In the genomic region with DNA sequence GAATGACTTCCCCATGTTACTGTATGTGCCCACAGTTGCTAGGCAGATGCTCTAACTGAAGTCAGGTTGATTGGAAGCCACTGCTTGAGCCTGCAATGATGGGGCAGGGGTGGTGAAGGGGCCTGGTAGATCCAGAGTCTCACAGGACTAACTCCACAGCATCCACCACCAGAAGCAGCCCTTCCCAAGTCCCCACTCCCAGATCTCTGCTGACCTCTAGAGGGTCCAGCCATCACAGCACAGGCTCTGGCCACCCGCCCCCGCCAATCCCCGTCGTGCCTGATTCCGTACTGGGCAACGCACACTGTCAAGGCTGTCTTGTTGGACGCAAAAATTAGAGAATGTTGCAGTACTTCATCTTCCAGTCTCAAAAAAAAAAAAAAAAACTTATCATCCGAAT, we compare ENCODE assay signal across 11 cellular contexts.
DNase-seq lines count a peak whose midpoint lies in the region; TF ChIP-seq lines count a peak whose summit lies in the region.
"Had no signal": no experiment of that assay in that cellular context is flagged by ENCODE, and none has a peak within 500 bp of the region (broad histone marks: within the 10 kb centered on the region; RNA-seq: fewer than 3 reads in every experiment).

No MANE protein-coding gene starts in this region.

- H3K23ac ChIP-seq in mesendoderm (ENCODE audit: low read length): no peak overlapping the region

- no peaks in the 10 kb centered on the region for H3K4me1 ChIP-seq in mesendoderm (ENCODE audit: control insufficient read depth, low read depth, low read length)
- H3K4me1 ChIP-seq: SJCRH30 had no signal

- H3K79me2 ChIP-seq in mesendoderm (ENCODE audit: control insufficient read depth, insufficient read depth, low read length): no peaks in the 10 kb centered on the region

- no peaks in the 10 kb centered on the region for H3K27me3 ChIP-seq in mesendoderm (ENCODE audit: insufficient read depth, low read length, poor library complexity)
- H3K27me3 ChIP-seq: SJCRH30 had no signal

- no peak overlapping the region for H3K4ac ChIP-seq in mesendoderm (ENCODE audit: low read depth, low read length)

- H3K27ac ChIP-seq in mesendoderm (ENCODE audit: low read depth, low read length): no peak overlapping the region
- H3K27ac ChIP-seq: SJCRH30 had no signal

- no CpG with 5 or more reads among the region's 8 CpGs for WGBS in mesendoderm (ENCODE audit: extremely low coverage, insufficient coverage, low lambda C conversion rate)

- H3K18ac ChIP-seq in mesendoderm (ENCODE audit: low read length): no peak overlapping the region

- peak; percentile 18 for TF ChIP-seq CTCF in NB4 (IDR thresholded peaks at IDR 0.05; ENCODE audit: low read depth, low read length)

- H2BK5ac ChIP-seq in mesendoderm (ENCODE audit: low read length): no peak overlapping the region

- H3K4me3 ChIP-seq in NB4 (ENCODE audit: low read depth, low read length) (no peak overlapping the region), mesendoderm (ENCODE audit: low read length) (no peak overlapping the region)
- H3K4me3 ChIP-seq: SJCRH30 had no signal

- H3K9ac ChIP-seq in mesendoderm (ENCODE audit: low read length): no peak overlapping the region

- no peak overlapping the region for H3K56ac ChIP-seq in mesendoderm (ENCODE audit: low read length)

- no peaks in the 10 kb centered on the region for H3K79me1 ChIP-seq in mesendoderm (ENCODE audit: low read length)

- H2AK5ac ChIP-seq in mesendoderm (ENCODE audit: low read length): no peak overlapping the region

- TF ChIP-seq POLR2A in NB4 (IDR thresholded peaks at IDR 0.05; ENCODE audit: extremely low read depth, insufficient read length): no peak

- no peak overlapping the region for H4K5ac ChIP-seq in mesendoderm (ENCODE audit: low read length)

- no peaks in the 10 kb centered on the region for H3K36me3 ChIP-seq in mesendoderm (ENCODE audit: control insufficient read depth, insufficient read depth, low read length)
- H3K36me3 ChIP-seq: SJCRH30 had no signal

- no peak overlapping the region for H2BK120ac ChIP-seq in mesendoderm (ENCODE audit: low read depth, low read length)

- no peak overlapping the region for H3K4me2 ChIP-seq in mesendoderm (ENCODE audit: low read length)

- no peak overlapping the region for H2BK15ac ChIP-seq in mesendoderm (replicated peaks; ENCODE audit: low read depth)

- no peak overlapping the region for H4K8ac ChIP-seq in mesendoderm (ENCODE audit: low read depth, low read length)

- DNase-seq in Daoy (ENCODE audit: low read depth) (peak; percentile 69), NB4 (ENCODE audit: low read depth) (peak; percentile 18), ecto neural progenitor cell (ENCODE audit: low spot score) (peak; percentile 75), mesendoderm (peak; percentile 62), NCI-H2081 (lab: John Stamatoyannopoulos, UW) (no peak), NCI-H187 (lab: John Stamatoyannopoulos, UW) (no peak)
- DNase-seq in stimulated activated CD4-positive, alpha-beta T cell treated with anti-CD3 and anti-CD28 coated beads, Interleukin-1b, Interleukin-23, amount 100 ng/mL, for 48 hours: no peak
- DNase-seq in stimulated activated CD4-positive, alpha-beta T cell treated with anti-CD3 and anti-CD28 coated beads, Interleukin-4, amount 100 ng/mL, for 24 hours: no peak
- DNase-seq: activated T-cell treated with anti-CD3 and anti-CD28 coated beads, Interleukin-2, amount 50 U/mL, for 48 hours; naive B cell had no signal

Comparison
In these comparisons a context has a peak if more than half of its experiments do, and no peak if none do; other contexts are left out.
1. DNase-seq: peak in Daoy (single experiment), NB4 (single experiment), ecto neural progenitor cell (single experiment) and mesendoderm (single experiment); none in NCI-H2081 (0 of 2), stimulated activated CD4-positive, alpha-beta T cell treated with anti-CD3 and anti-CD28 coated beads, Interleukin-1b, Interleukin-23, amount 100 ng/mL, for 48 hours (single experiment), NCI-H187 (0 of 2) and stimulated activated CD4-positive, alpha-beta T cell treated with anti-CD3 and anti-CD28 coated beads, Interleukin-4, amount 100 ng/mL, for 24 hours (single experiment).